In the genomic region with DNA sequence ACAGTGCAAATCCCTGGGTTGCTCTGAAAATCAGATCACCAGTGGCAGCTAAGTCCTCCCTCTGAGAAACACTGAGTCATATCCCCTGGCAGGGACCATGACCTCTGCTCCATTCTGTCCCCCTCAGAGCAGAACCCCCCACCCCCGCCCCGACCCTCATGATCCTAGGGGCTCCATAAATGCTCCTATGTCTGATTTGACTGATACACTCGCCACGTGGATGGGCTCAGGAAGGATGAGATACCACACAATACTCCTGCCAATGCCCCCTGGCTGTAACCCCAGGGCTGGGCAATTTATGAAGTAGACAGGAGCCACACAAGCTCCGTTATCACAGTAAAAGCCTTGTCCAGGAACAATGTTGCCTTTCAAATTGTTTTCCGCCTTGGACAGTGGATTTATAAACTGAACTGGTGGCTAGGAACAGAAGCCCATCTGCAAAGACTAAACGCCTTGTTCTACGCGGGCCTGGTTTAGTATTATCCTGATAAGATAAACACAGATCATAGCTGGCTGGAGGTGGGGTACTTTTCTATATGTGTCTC, we compare ENCODE assay signal across 20 cellular contexts.
DNase-seq lines count a peak whose midpoint lies in the region; ATAC-seq and TF ChIP-seq lines count a peak whose summit lies in the region.
"Had no signal": no experiment of that assay in that cellular context is flagged by ENCODE, and none has a peak within 500 bp of the region (broad histone marks: within the 10 kb centered on the region; RNA-seq: fewer than 3 reads in every experiment).

No MANE protein-coding gene starts in this region.

- H2AK5ac ChIP-seq in trophoblast cell (ENCODE audit: low read length): no peak overlapping the region

- peak overlapping the region; percentile 55 for H3K9ac ChIP-seq in trophoblast cell (ENCODE audit: low read length)
- H3K9ac ChIP-seq: KMS-11 had no signal

- H3K23ac ChIP-seq in trophoblast cell (ENCODE audit: low read length): no peak overlapping the region

- H3K27me3 ChIP-seq in trophoblast cell (ENCODE audit: insufficient read depth, low read length): no peaks in the 10 kb centered on the region
- H3K27me3 ChIP-seq in ascending aorta: no peaks in the 10 kb centered on the region
- H3K27me3 ChIP-seq: adrenal gland, colonic mucosa had no signal

- H3K4me2 ChIP-seq in trophoblast cell (ENCODE audit: low read length): no peak overlapping the region
- H3K4me2 ChIP-seq: KMS-11 had no signal

- intact Hi-C loops in natural killer cell (cut with micrococcal nuclease): no loop called here
- intact Hi-C loops in ascending aorta (cut with DNase I): no loop called here

- H3K27ac ChIP-seq in trophoblast cell (ENCODE audit: low read depth, low read length): no peak overlapping the region
- no peak overlapping the region for H3K27ac ChIP-seq in ascending aorta
- H3K27ac ChIP-seq: adrenal gland, colonic mucosa, epithelial cell of prostate, HL-60, KMS-11, VCaP had no signal

- H3K79me2 ChIP-seq in trophoblast cell (ENCODE audit: control insufficient read depth, insufficient read depth, low read length, poor library complexity): no peaks in the 10 kb centered on the region

- no peak for TF ChIP-seq CTCF in fibroblast of villous mesenchyme (IDR thresholded peaks at IDR 0.05; ENCODE audit: insufficient read depth, low read depth, low read length)
- TF ChIP-seq CTCF in natural killer cell (IDR thresholded peaks at IDR 0.05): no peak
- TF ChIP-seq CTCF in ascending aorta (IDR thresholded peaks at IDR 0.05): no peak

- no peak overlapping the region for H2BK120ac ChIP-seq in trophoblast cell (ENCODE audit: insufficient read depth, low read length, poor library complexity)

- H4K91ac ChIP-seq in trophoblast cell (ENCODE audit: low read depth, low read length): no peak overlapping the region

- H4K12ac ChIP-seq in trophoblast cell (ENCODE audit: low read depth, low read length): no peak overlapping the region

- no peak overlapping the region for H2BK5ac ChIP-seq in trophoblast cell (ENCODE audit: low read depth, low read length, poor library complexity)

- no peaks in the 10 kb centered on the region for H3K27me3 Mint-ChIP-seq in natural killer cell (ENCODE audit: low read depth in 2 of 2)
- no peaks in the 10 kb centered on the region for H3K27me3 Mint-ChIP-seq in activated CD8-positive, alpha-beta T cell treated with anti-CD3 and anti-CD28 coated beads, Interleukin-2, amount 10 ng/mL, durations not matched to agents 7 days and 5 days (ENCODE audit: low read depth)
- H3K27me3 Mint-ChIP-seq: activated CD4-positive, alpha-beta memory T cell treated with anti-CD3 and anti-CD28 coated beads for 36 hours; stimulated activated naive CD8-positive, alpha-beta T cell treated with anti-CD3 and anti-CD28 coated beads, Interleukin-15, Interleukin-2, amounts not matched to agents 100 ng/mL and 50 ng/mL, for 24 hours had no signal

- H3K4me1 Mint-ChIP-seq in natural killer cell: no peaks in the 10 kb centered on the region
- peaks cover 5% of the 10 kb centered on the region for H3K4me1 Mint-ChIP-seq in activated CD8-positive, alpha-beta T cell treated with anti-CD3 and anti-CD28 coated beads, Interleukin-2, amount 10 ng/mL, durations not matched to agents 7 days and 5 days (ENCODE audit: low read depth)

- no peaks in the 10 kb centered on the region for H3K36me3 Mint-ChIP-seq in natural killer cell
- no peaks in the 10 kb centered on the region for H3K36me3 Mint-ChIP-seq in activated CD8-positive, alpha-beta T cell treated with anti-CD3 and anti-CD28 coated beads, Interleukin-2, amount 10 ng/mL, durations not matched to agents 7 days and 5 days (ENCODE audit: low read depth)

- no CpG with 5 or more reads among the region's 9 CpGs for WGBS in trophoblast cell (ENCODE audit: extremely low coverage, insufficient coverage, insufficient read length)

- no peaks in the 10 kb centered on the region for H3K9me3 Mint-ChIP-seq in natural killer cell
- H3K9me3 Mint-ChIP-seq in activated CD8-positive, alpha-beta T cell treated with anti-CD3 and anti-CD28 coated beads, Interleukin-2, amount 10 ng/mL, durations not matched to agents 7 days and 5 days (ENCODE audit: insufficient read depth): no peaks in the 10 kb centered on the region
- H3K9me3 Mint-ChIP-seq: activated CD4-positive, alpha-beta memory T cell treated with anti-CD3 and anti-CD28 coated beads for 36 hours had no signal

- no peak overlapping the region for H4K8ac ChIP-seq in trophoblast cell (ENCODE audit: low read depth, low read length)

- H3K4me3 ChIP-seq in fibroblast of villous mesenchyme (ENCODE audit: low read depth, low read length) (no peak overlapping the region), trophoblast cell (ENCODE audit: low read depth, low read length) (no peak overlapping the region), ascending aorta (no peak overlapping the region)
- H3K4me3 ChIP-seq: adrenal gland, colonic mucosa had no signal

- POLR2A ChIA-PET in activated CD8-positive, alpha-beta T cell treated with anti-CD3 and anti-CD28 coated beads, Interleukin-2, amount 10 ng/mL, durations not matched to agents 7 days and 5 days (lab: Charles Lee): no interaction called here

- H3K4ac ChIP-seq in trophoblast cell (ENCODE audit: low read depth, low read length): no peak overlapping the region

- no peak for ATAC-seq in HG03460 (IDR thresholded peaks at IDR 0.05; ENCODE audit: unreplicated experiment)
- ATAC-seq in natural killer cell: no peak
- ATAC-seq in activated CD8-positive, alpha-beta T cell treated with anti-CD3 and anti-CD28 coated beads, Interleukin-2, amount 10 ng/mL, durations not matched to agents 7 days and 5 days: no peak

- H2BK12ac ChIP-seq in trophoblast cell (ENCODE audit: low read length): no peak overlapping the region

- no peak overlapping the region for H2AFZ ChIP-seq in trophoblast cell (ENCODE audit: insufficient read depth, low read length, poor library complexity)

- H3K79me1 ChIP-seq in trophoblast cell (ENCODE audit: low read length): no peaks in the 10 kb centered on the region

- no peak overlapping the region for H3K4me3 Mint-ChIP-seq in natural killer cell
- no peak overlapping the region for H3K4me3 Mint-ChIP-seq in activated CD8-positive, alpha-beta T cell treated with anti-CD3 and anti-CD28 coated beads, Interleukin-2, amount 10 ng/mL, durations not matched to agents 7 days and 5 days
- H3K4me3 Mint-ChIP-seq: activated CD4-positive, alpha-beta memory T cell treated with anti-CD3 and anti-CD28 coated beads for 36 hours; stimulated activated naive CD8-positive, alpha-beta T cell treated with anti-CD3 and anti-CD28 coated beads, Interleukin-15, Interleukin-2, amounts not matched to agents 100 ng/mL and 50 ng/mL, for 24 hours had no signal

- H3K18ac ChIP-seq in trophoblast cell (ENCODE audit: low read length): no peak overlapping the region

- CTCF ChIA-PET in activated CD8-positive, alpha-beta T cell treated with anti-CD3 and anti-CD28 coated beads, Interleukin-2, amount 10 ng/mL, durations not matched to agents 7 days and 5 days (lab: Charles Lee): interaction anchor here (0.7 to 2.4 kb wide), 4 partner anchors 28 to 141 kb away, joined by 3 to 12 read pairs (median 6); no protein-coding TSS in a partner anchor

- DNase-seq in C1 segment of cervical spinal cord (lab: John Stamatoyannopoulos, UW): peak in 10 of 14 donors; percentile 12 to 70 (median 30)
- peak; percentile 52 for DNase-seq in NCI-H1048 (lab: John Stamatoyannopoulos, UW)
- DNase-seq in fibroblast of villous mesenchyme (ENCODE audit: low read depth): peak; percentile 37
- DNase-seq in trophoblast cell: no peak
- no peak for DNase-seq in natural killer cell
- no peak for DNase-seq in activated CD8-positive, alpha-beta T cell treated with anti-CD3 and anti-CD28 coated beads, Interleukin-2, amount 10 ng/mL, durations not matched to agents 7 days and 5 days
- DNase-seq in ascending aorta (ENCODE audit: low spot score in 2 of 2): no peak
- DNase-seq: activated CD4-positive, alpha-beta memory T cell treated with anti-CD3 and anti-CD28 coated beads for 36 hours; adrenal gland; colonic mucosa; kidney; NCI-H1694; NCI-H510A; T-helper 1 cell had no signal

- peaks cover 1% of the 10 kb centered on the region for H3K9me3 ChIP-seq in trophoblast cell (ENCODE audit: insufficient read depth, low read depth, low read length)
- no peaks in the 10 kb centered on the region for H3K9me3 ChIP-seq in ascending aorta
- H3K9me3 ChIP-seq: adrenal gland, colonic mucosa had no signal

- H3K36me3 ChIP-seq in trophoblast cell (ENCODE audit: control insufficient read depth in 1 of 2, insufficient read depth in 2 of 2, low read length in 2 of 2) (no peaks in the 10 kb centered on the region), ascending aorta (no peaks in the 10 kb centered on the region)
- H3K36me3 ChIP-seq: adrenal gland, colonic mucosa had no signal

- no peak overlapping the region for H3K27ac Mint-ChIP-seq in natural killer cell
- no peak overlapping the region for H3K27ac Mint-ChIP-seq in activated CD8-positive, alpha-beta T cell treated with anti-CD3 and anti-CD28 coated beads, Interleukin-2, amount 10 ng/mL, durations not matched to agents 7 days and 5 days
- H3K27ac Mint-ChIP-seq: activated CD4-positive, alpha-beta memory T cell treated with anti-CD3 and anti-CD28 coated beads for 36 hours; stimulated activated naive CD8-positive, alpha-beta T cell treated with anti-CD3 and anti-CD28 coated beads, Interleukin-15, Interleukin-2, amounts not matched to agents 100 ng/mL and 50 ng/mL, for 24 hours had no signal

- no peak overlapping the region for H3K14ac ChIP-seq in trophoblast cell (ENCODE audit: low read length)

- H3K4me1 ChIP-seq in trophoblast cell (ENCODE audit: control insufficient read depth in 1 of 2, insufficient read depth in 2 of 2, low read length in 2 of 2): no peaks in the 10 kb centered on the region
- no peaks in the 10 kb centered on the region for H3K4me1 ChIP-seq in ascending aorta
- H3K4me1 ChIP-seq: adrenal gland, colonic mucosa had no signal

Comparison
In these comparisons a context has a peak if more than half of its experiments do, and no peak if none do; other contexts are left out.
1. DNase-seq: peak in C1 segment of cervical spinal cord (10 of 14), NCI-H1048 (single experiment) and fibroblast of villous mesenchyme (single experiment); none in trophoblast cell (0 of 2), natural killer cell (single experiment), activated CD8-positive, alpha-beta T cell treated with anti-CD3 and anti-CD28 coated beads, Interleukin-2, amount 10 ng/mL, durations not matched to agents 7 days and 5 days (single experiment) and ascending aorta (0 of 2).